28 cellular contexts compared by ENCODE assay signal in the genomic region with DNA sequence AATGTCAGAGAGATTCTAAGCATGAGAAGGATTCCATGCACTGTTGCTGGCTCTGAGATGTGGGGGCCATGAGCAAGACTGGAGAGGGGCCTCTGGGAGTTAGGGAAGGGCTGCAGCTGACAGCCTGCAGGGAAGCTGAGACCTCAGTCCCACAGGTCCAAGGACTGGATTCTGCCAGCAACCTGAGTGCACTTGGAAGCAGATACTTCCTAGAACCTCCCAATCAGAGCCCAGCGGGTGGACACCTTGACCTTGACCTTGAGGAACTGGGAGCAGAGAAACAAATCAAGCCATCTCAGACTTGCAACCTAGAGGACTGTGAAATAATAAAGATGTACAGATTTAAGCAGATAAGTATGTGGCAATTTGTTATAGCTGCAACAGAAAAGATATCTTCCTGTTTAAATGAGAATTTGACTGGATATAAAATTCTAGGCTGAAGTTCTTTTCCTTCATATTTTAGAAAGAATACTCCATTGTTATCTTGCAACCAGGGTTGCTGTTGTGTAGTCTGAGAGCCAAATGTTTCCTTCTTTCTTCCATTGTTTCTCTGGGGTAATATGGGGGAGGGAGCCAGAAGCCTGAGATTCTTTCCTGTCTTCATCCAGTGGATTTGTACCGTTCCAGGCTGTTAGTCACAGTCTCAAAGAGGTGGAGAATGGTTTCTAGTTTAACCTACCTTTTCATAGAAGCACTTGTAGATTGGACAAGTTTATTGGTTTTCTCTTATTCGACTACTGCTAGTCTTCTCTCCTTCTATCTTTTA. TPM values are rescaled to one million over a fixed set of nuclear protein-coding genes. Genes with fewer than 3 reads are reported as not detected.
"Had no signal": no experiment of that assay in that cellular context is flagged by ENCODE, and none has a peak within 500 bp of the region (broad histone marks: within the 10 kb centered on the region; RNA-seq: fewer than 3 reads in every experiment).

No MANE protein-coding gene starts in this region.

- H3K9me3 ChIP-seq: esophagus muscularis mucosa, gastroesophageal sphincter, left lung, lower lobe of right lung, right lobe of liver, testis had no signal

- H3K36me3 ChIP-seq: esophagus muscularis mucosa, gastroesophageal sphincter, left lung, lower lobe of right lung, neural progenitor cell, right lobe of liver, WERI-Rb-1 had no signal

- H3K4me3 ChIP-seq: esophagus muscularis mucosa, gastroesophageal sphincter, left lung, lower lobe of right lung, neural progenitor cell, right lobe of liver, testis had no signal

- H3K9ac ChIP-seq: neural progenitor cell had no signal

- H2AFZ ChIP-seq: neural progenitor cell had no signal

- H3K4me1 ChIP-seq: esophagus muscularis mucosa, gastroesophageal sphincter, neural progenitor cell, right lobe of liver had no signal

- H3K27ac ChIP-seq: esophagus muscularis mucosa, gastroesophageal sphincter, left lung, lower lobe of right lung, neural progenitor cell, right lobe of liver, WERI-Rb-1 had no signal

- H3K4me2 ChIP-seq: neural progenitor cell had no signal

- FAIRE-seq: keratinocyte, urothelium cell line had no signal

- DNase-seq: activated CD4-positive, alpha-beta T cell treated with anti-CD3 and anti-CD28 coated beads, Interleukin-2, amount 50 U/mL, for 1 hour; activated CD8-positive, alpha-beta T cell treated with anti-CD3 and anti-CD28 coated beads for 36 hours; activated naive CD4-positive, alpha-beta T cell treated with Interleukin-2 at 50 U/mL for 16 hours; activated T-cell treated with anti-CD3 and anti-CD28 coated beads, Interleukin-2, amount 50 U/mL, for 48 hours; anterior cingulate cortex; caudate nucleus; hippocampal formation; left lung; lower lobe of right lung; mesenchymal stem cell; naive thymus-derived CD8-positive, alpha-beta T cell; occipital lobe; right lobe of liver; stimulated activated CD4-positive, alpha-beta T cell treated with anti-CD3 and anti-CD28 coated beads, Interleukin-2, amount 100 ng/mL, for 48 hours; stimulated activated naive CD4-positive, alpha-beta T cell treated with Interleukin-2 at 50 U/mL for 16 hours; T-helper 1 cell; testis; trophoblast cell; WERI-Rb-1 had no signal

- ATAC-seq: activated CD8-positive, alpha-beta T cell treated with anti-CD3 and anti-CD28 coated beads for 36 hours; gastroesophageal sphincter; left lung; lower lobe of right lung; naive thymus-derived CD8-positive, alpha-beta T cell; right lobe of liver had no signal

- H3K27me3 ChIP-seq: right lobe of liver, testis had no signal

RNA-seq across cellular contexts. Expression of gene RAET1L, which starts 49.5 kb away (rescaled TPM):
- total RNA-seq: activated CD8-positive, alpha-beta T cell treated with anti-CD3 and anti-CD28 coated beads for 36 hours; activated T-helper 2 cell treated with anti-CD3 and anti-CD28 coated beads, Interferon-gamma antibody, Interleukin-2, Interleukin-4, amounts not matched to agents 10 μg/mL and 5 μg/mL and 100 μg/mL, durations not matched to agents 14 hours and 24 hours and 36 hours; chondrocyte; esophagus muscularis mucosa; lower lobe of right lung; naive thymus-derived CD8-positive, alpha-beta T cell; posterior vena cava; right lobe of liver; skeletal muscle tissue had no signal
- polyA plus RNA-seq: naive thymus-derived CD8-positive, alpha-beta T cell had no signal
